12 cellular contexts compared by ENCODE assay signal in genomic region chr16:75243667-75244224, GRCh38. TPM values are rescaled to one million over a fixed set of nuclear protein-coding genes. Genes with fewer than 3 reads are reported as not detected.
A peak's percentile ranks its signal among the peaks of the same experiment; 100 is the strongest.
DNase-seq lines count a peak whose midpoint lies in the region; ATAC-seq and TF ChIP-seq lines count a peak whose summit lies in the region.
"Had no signal": no experiment of that assay in that cellular context is flagged by ENCODE, and none has a peak within 500 bp of the region (broad histone marks: within the 10 kb centered on the region; RNA-seq: fewer than 3 reads in every experiment).

No MANE protein-coding gene starts in this region.

- H2BK5ac ChIP-seq in neuronal stem cell (ENCODE audit: low read length): peak overlapping the region; percentile 69

- WGBS in heart right ventricle, 2 donors: 57% methylated on average over 20 of the region's 20 CpGs
- no CpG with 5 or more reads among the region's 20 CpGs for WGBS in neuronal stem cell (ENCODE audit: extremely low coverage in 2 of 2, insufficient read length in 2 of 2, insufficient replicate concordance in 1 of 2), 2 donors
- 61% methylated on average over 20 of the region's 20 CpGs for WGBS in urinary bladder

- H2BK12ac ChIP-seq in neuronal stem cell (ENCODE audit: low read length): peak overlapping the region; percentile 80

- H3K4ac ChIP-seq in neuronal stem cell (ENCODE audit: low read length): peak overlapping the region; percentile 85

- H3K9ac ChIP-seq in neuronal stem cell (ENCODE audit: low read depth, low read length, poor library complexity): peak overlapping the region; percentile 65

- peak overlapping the region; percentile 73 to 98 (median 96) for H3K27ac ChIP-seq in heart right ventricle
- H3K27ac ChIP-seq in neuronal stem cell (replicated peaks; ENCODE audit: low read length): no peak overlapping the region
- H3K27ac ChIP-seq in urinary bladder (ENCODE audit: low read depth): peak overlapping the region; percentile 23

- H3K9me3 Mint-ChIP-seq in endothelial cell (ENCODE audit: unreplicated experiment): no peaks in the 10 kb centered on the region
- H3K9me3 Mint-ChIP-seq: stimulated activated naive B cell treated with anti-CD40 and anti-IgM and Interleukin-4, amounts not matched to agents 10 μg/mL and 1 μg/mL and 100 μg/mL, for 72 hours had no signal

- no peak for DNase-seq in heart right ventricle
- DNase-seq in cardiac septum (ENCODE audit: low spot score): no peak
- DNase-seq in endothelial cell (ENCODE audit: low spot score): no peak
- DNase-seq in neuronal stem cell (ENCODE audit: low spot score): no peak
- DNase-seq in amniotic stem cell (lab: John Stamatoyannopoulos, UW): no peak
- DNase-seq: H7; stimulated activated naive B cell treated with anti-CD40 and anti-IgM and Interleukin-4, amounts not matched to agents 10 μg/mL and 1 μg/mL and 100 μg/mL, for 72 hours had no signal

- peaks cover 37% of the 10 kb centered on the region for H3K36me3 Mint-ChIP-seq in endothelial cell (ENCODE audit: low read depth, unreplicated experiment)
- H3K36me3 Mint-ChIP-seq: stimulated activated naive B cell treated with anti-CD40 and anti-IgM and Interleukin-4, amounts not matched to agents 10 μg/mL and 1 μg/mL and 100 μg/mL, for 72 hours had no signal

- H4K8ac ChIP-seq in neuronal stem cell (ENCODE audit: low read depth, low read length): no peak overlapping the region

- H3K18ac ChIP-seq in neuronal stem cell (ENCODE audit: low read length): peak overlapping the region; percentile 92

- H2BK120ac ChIP-seq in neuronal stem cell (ENCODE audit: low read depth, low read length): peak overlapping the region; percentile 65

- H3K4me1 Mint-ChIP-seq in endothelial cell (ENCODE audit: unreplicated experiment): peaks cover 56% of the 10 kb centered on the region

- no peak for TF ChIP-seq CTCF in heart right ventricle (IDR thresholded peaks at IDR 0.05)
- no peak for TF ChIP-seq CTCF in endothelial cell (IDR thresholded peaks at IDR 0.05; ENCODE audit: unreplicated experiment)

- H3K4me3 ChIP-seq in heart right ventricle: no peak overlapping the region
- H3K4me3 ChIP-seq in neuronal stem cell (ENCODE audit: low read length in 2 of 2): no peak overlapping the region
- no peak overlapping the region for H3K4me3 ChIP-seq in urinary bladder (ENCODE audit: low read depth, low read length)

- peak overlapping the region; percentile 100 for H3K27ac Mint-ChIP-seq in endothelial cell (ENCODE audit: unreplicated experiment)
- H3K27ac Mint-ChIP-seq: stimulated activated naive B cell treated with anti-CD40 and anti-IgM and Interleukin-4, amounts not matched to agents 10 μg/mL and 1 μg/mL and 100 μg/mL, for 72 hours had no signal

- intact Hi-C loops in heart right ventricle (cut with DNase I) (no loop called here), cardiac septum (cut with DNase I) (loop anchor here (5.0 kb wide), 1 partner anchor 409 kb away; no protein-coding TSS in a partner anchor)

- no peak overlapping the region for H4K91ac ChIP-seq in neuronal stem cell (ENCODE audit: low read depth, low read length, poor library complexity)

- peak overlapping the region; percentile 91 for H3K14ac ChIP-seq in neuronal stem cell (ENCODE audit: low read length)

- no peak overlapping the region for H3K4me2 ChIP-seq in neuronal stem cell (ENCODE audit: insufficient read depth, low read length, poor library complexity, severe bottlenecking)

- peak overlapping the region; percentile 72 for H2AK5ac ChIP-seq in neuronal stem cell (ENCODE audit: low read depth, low read length)

- H2AFZ ChIP-seq in neuronal stem cell (ENCODE audit: low read length): no peak overlapping the region

- peaks cover 43% of the 10 kb centered on the region for H3K79me1 ChIP-seq in neuronal stem cell (ENCODE audit: low read depth, low read length)

- peaks cover 35% of the 10 kb centered on the region for H3K27me3 Mint-ChIP-seq in endothelial cell (ENCODE audit: unreplicated experiment)

- H3K27me3 ChIP-seq in heart right ventricle (peaks cover 0 to 10% (median 0%) of the 10 kb centered on the region in 7 donors), neuronal stem cell (ENCODE audit: control insufficient read depth in 3 of 3, insufficient read depth in 3 of 3, low read depth in 1 of 3, low read length in 3 of 3) (no peaks in the 10 kb centered on the region)

- H3K4me3 Mint-ChIP-seq in endothelial cell (ENCODE audit: unreplicated experiment): peak overlapping the region; percentile 78

- peaks cover 0 to 41% (median 10%) of the 10 kb centered on the region in 9 donors for H3K36me3 ChIP-seq in heart right ventricle
- H3K36me3 ChIP-seq in neuronal stem cell (replicated peaks in 1 of 2; ENCODE audit: control insufficient read depth in 2 of 2, insufficient read depth in 2 of 2, low read length in 2 of 2): peaks cover 22 to 75% of the 10 kb centered on the region in 2 donors
- no peaks in the 10 kb centered on the region for H3K36me3 ChIP-seq in urinary bladder (ENCODE audit: insufficient read depth)

- H3K9me3 ChIP-seq in heart right ventricle (no peaks in the 10 kb centered on the region), neuronal stem cell (replicated peaks in 1 of 2; ENCODE audit: control insufficient read depth in 2 of 2, insufficient read depth in 1 of 2, low read depth in 1 of 2, low read length in 2 of 2) (no peaks in the 10 kb centered on the region)

- H2BK15ac ChIP-seq in neuronal stem cell (ENCODE audit: low read length): peak overlapping the region; percentile 27

- H3K4me1 ChIP-seq in heart right ventricle (peaks cover 61 to 99% (median 86%) of the 10 kb centered on the region in 9 donors), neuronal stem cell (ENCODE audit: control insufficient read depth in 2 of 2, insufficient read depth in 1 of 2, low read depth in 1 of 2, low read length in 2 of 2) (peaks cover 52% of the 10 kb centered on the region in 2 donors), urinary bladder (ENCODE audit: insufficient read depth) (peaks cover 2% of the 10 kb centered on the region)

- peak overlapping the region; percentile 81 for H3K23ac ChIP-seq in neuronal stem cell (ENCODE audit: low read depth, low read length, poor library complexity)

- ATAC-seq in heart right ventricle (no peak), GM21528 (IDR thresholded peaks at IDR 0.05; ENCODE audit: low FRiP score, unreplicated experiment) (no peak), GM21737 (IDR thresholded peaks at IDR 0.05; ENCODE audit: unreplicated experiment) (no peak)

RNA-seq across cellular contexts. Expression of gene BCAR1, which starts 7.7 kb away (rescaled TPM):
- total RNA-seq in heart right ventricle (10 to 100 TPM; 56.1 to 85.2 (median 72.4) TPM), cardiac septum (80.3 TPM), endothelial cell (ENCODE audit: unreplicated experiment) (182 TPM), urinary bladder (24.0 TPM)
- polyA plus RNA-seq in heart right ventricle (10 to 100 TPM; 54.6 to 65.8 TPM), urinary bladder (40.4 TPM)
- 43.7 TPM for polyA plus RNA-seq in neuronal stem cell (2013, experiment 1 of 2)
- polyA plus RNA-seq in neuronal stem cell (2013, experiment 2 of 2): 43.2 TPM
- total RNA-seq: T-helper 1 cell treated with Interleukin-12 subunit alpha and Interleukin-12 subunit beta and Interleukin-4 antibody, amounts not matched to agents 30 ng/mL and 1 ng/mL, for 36 hours had no signal

RNA-seq across cellular contexts. Expression of gene CTRB1, which starts 25.0 kb away (rescaled TPM):
- total RNA-seq in heart right ventricle (1 to 10 TPM in 7 of 10 donors, not detected in 3; 1.8 to 3.8 (median 2.6) TPM), cardiac septum (not detected), endothelial cell (ENCODE audit: unreplicated experiment) (not detected), urinary bladder (not detected)
- polyA plus RNA-seq in heart right ventricle (1 to 10 TPM in 1 of 2 donors, not detected in 1; 1.0 TPM), urinary bladder (1.6 TPM)
- polyA plus RNA-seq in neuronal stem cell (2013, experiment 1 of 2): 0.06 TPM
- 0.06 TPM for polyA plus RNA-seq in neuronal stem cell (2013, experiment 2 of 2)
- total RNA-seq: H7; NCI-H460; T-helper 1 cell treated with Interleukin-12 subunit alpha and Interleukin-12 subunit beta and Interleukin-4 antibody, amounts not matched to agents 30 ng/mL and 1 ng/mL, for 36 hours had no signal

RNA-seq across cellular contexts. Expression of gene CTRB2, which starts 36.8 kb away (rescaled TPM):
- 1 to 10 TPM in 7 of 10 donors, not detected in 3; 2.0 to 3.8 (median 2.8) TPM for total RNA-seq in heart right ventricle
- polyA plus RNA-seq in heart right ventricle: under 1 TPM in 1 of 2 donors, not detected in 1; 0.42 TPM
- not detected for total RNA-seq in cardiac septum
- not detected for total RNA-seq in endothelial cell (ENCODE audit: unreplicated experiment)
- not detected for polyA plus RNA-seq in neuronal stem cell (2013, experiment 1 of 2)
- 0.01 TPM for polyA plus RNA-seq in neuronal stem cell (2013, experiment 2 of 2)
- total RNA-seq in urinary bladder: not detected
- 2.6 TPM for polyA plus RNA-seq in urinary bladder
- total RNA-seq: H7; NCI-H460; T-helper 1 cell treated with Interleukin-12 subunit alpha and Interleukin-12 subunit beta and Interleukin-4 antibody, amounts not matched to agents 30 ng/mL and 1 ng/mL, for 36 hours had no signal
